ENCODE assay signal across 34 cellular contexts in genomic region chr3:68049781-68050180, GRCh38.
"Had no signal": no experiment of that assay in that cellular context is flagged by ENCODE, and none has a peak within 500 bp of the region (broad histone marks: within the 10 kb centered on the region; RNA-seq: fewer than 3 reads in every experiment).

No MANE protein-coding gene starts in this region.

- H3K27ac ChIP-seq: adrenal gland, ascending aorta, body of pancreas, breast epithelium, cardiac muscle cell had no signal

- H3K27me3 ChIP-seq: adrenal gland, ascending aorta, body of pancreas, breast epithelium, cardiac muscle cell had no signal

- H3K4me3 ChIP-seq: adrenal gland, ascending aorta, body of pancreas, breast epithelium, cardiac muscle cell had no signal

- H3K9me3 ChIP-seq: adrenal gland, ascending aorta, body of pancreas, breast epithelium had no signal

- H3K36me3 ChIP-seq: adrenal gland, ascending aorta, breast epithelium, cardiac muscle cell had no signal

- FAIRE-seq: astrocyte, bronchial epithelial cell had no signal

- H3K4me1 ChIP-seq: adrenal gland, body of pancreas, breast epithelium had no signal

- ATAC-seq: activated naive CD4-positive, alpha-beta T cell treated with anti-CD3 and anti-CD28 coated beads, Interleukin-2, amount 50 U/mL, for 72 hours; activated naive CD8-positive, alpha-beta T cell treated with anti-CD3 and anti-CD28 coated beads, Interleukin-2, amount 50 U/mL, for 24 hours; activated T-cell treated with anti-CD3 and anti-CD28 coated beads, Interleukin-2, amount 50 U/mL, for 4 hours; activated T-cell treated with anti-CD3 and anti-CD28 coated beads, Interleukin-2, amount 50 U/mL, for 72 hours; activated T-helper 17 cell treated with anti-CD3 and anti-CD28 coated beads, Interleukin-2, amount 50 U/mL, for 72 hours; body of pancreas had no signal

- DNase-seq: activated effector memory CD4-positive, alpha-beta T cell treated with anti-CD3 and anti-CD28 coated beads, Interleukin-2, amount 50 U/mL, for 16 hours; activated effector memory CD4-positive, alpha-beta T cell treated with Interleukin-2 at 50 U/mL for 16 hours; activated gamma-delta T cell; activated gamma-delta T cell treated with Interleukin-2 at 50 U/mL for 16 hours; activated naive CD4-positive, alpha-beta T cell; activated naive CD4-positive, alpha-beta T cell treated with anti-CD3 and anti-CD28 coated beads for 36 hours; activated naive CD4-positive, alpha-beta T cell treated with anti-CD3 and anti-CD28 coated beads, Interleukin-2, amount 10 ng/mL, durations not matched to agents 7 days and 5 days; activated naive CD4-positive, alpha-beta T cell treated with anti-CD3 and anti-CD28 coated beads, Interleukin-2, amount 50 U/mL, for 16 hours; activated naive CD4-positive, alpha-beta T cell treated with Interleukin-2 at 50 U/mL for 16 hours; activated naive CD8-positive, alpha-beta T cell treated with anti-CD3 and anti-CD28 coated beads for 36 hours; activated naive CD8-positive, alpha-beta T cell treated with anti-CD3 and anti-CD28 coated beads, Interleukin-2, amount 10 ng/mL, durations not matched to agents 7 days and 5 days; activated naive CD8-positive, alpha-beta T cell treated with anti-CD3 and anti-CD28 coated beads, Interleukin-2, amount 50 U/mL, for 24 hours; activated T-cell treated with anti-CD3 and anti-CD28 coated beads for 4 hours; activated T-cell treated with anti-CD3 and anti-CD28 coated beads, Interleukin-2, amount 50 U/mL, for 1 hour; activated T-cell treated with anti-CD3 and anti-CD28 coated beads, Interleukin-2, amount 50 U/mL, for 24 hours; activated T-cell treated with anti-CD3 and anti-CD28 coated beads, Interleukin-2, amount 50 U/mL, for 4 hours; activated T-cell treated with anti-CD3 and anti-CD28 coated beads, Interleukin-2, amount 50 U/mL, for 48 hours; activated T-cell treated with anti-CD3 and anti-CD28 coated beads, Interleukin-2, amount 50 U/mL, for 72 hours; adrenal gland; amniotic stem cell; amygdala; anterior cingulate cortex; aorta; body of pancreas; caudate nucleus; central memory CD4-positive, alpha-beta T cell; cerebellar nuclear complex had no signal
